ENCODE assay signal across 8 cellular contexts in genomic region chr19:55253842-55254624, GRCh38. TPM values are rescaled to one million over a fixed set of nuclear protein-coding genes. Genes with fewer than 3 reads are reported as not detected.
A peak's percentile ranks its signal among the peaks of the same experiment; 100 is the strongest.
DNase-seq lines count a peak whose midpoint lies in the region; ATAC-seq and TF ChIP-seq lines count a peak whose summit lies in the region.

No MANE protein-coding gene starts in this region.

- TF ChIP-seq CTCF in PC-3 (conservative IDR thresholded peaks at IDR 0.05; ENCODE audit: low read depth, low read length) = no peak

- H3K9me3 ChIP-seq in PC-3 (ENCODE audit: low read length) = no peaks in the 10 kb centered on the region
- no peaks in the 10 kb centered on the region for H3K9me3 ChIP-seq in muscle layer of duodenum (ENCODE audit: control insufficient read depth in 1 of 2, low read length in 2 of 2)

- peak; percentile 36 for ATAC-seq in HG02852 (IDR thresholded peaks at IDR 0.05; ENCODE audit: unreplicated experiment)
- ATAC-seq in PC-3 = no peak
- no peak for ATAC-seq in GM18517 (IDR thresholded peaks at IDR 0.05; ENCODE audit: unreplicated experiment)

- peak; percentile 25 for TF ChIP-seq POLR2A in GM15510 (IDR thresholded peaks at IDR 0.05; ENCODE audit: borderline replicate concordance, extremely low read depth, insufficient read length)

- intact Hi-C loops in PC-3 (cut with micrococcal nuclease) = no loop called here

- H3K36me3 ChIP-seq in PC-3 (ENCODE audit: low read depth, low read length) (peaks cover 6% of the 10 kb centered on the region; the same call in 1 of the 2 replicates), muscle layer of duodenum (ENCODE audit: control insufficient read depth in 1 of 2, insufficient read depth in 2 of 2, low read length in 2 of 2) (no peaks in the 10 kb centered on the region)

- peaks cover 64% of the 10 kb centered on the region for H4K20me1 ChIP-seq in PC-3 (ENCODE audit: low read length)

- H3K79me2 ChIP-seq in PC-3 (ENCODE audit: low read length) = peaks cover 97% of the 10 kb centered on the region

- peaks cover 59% of the 10 kb centered on the region for H3K4me1 ChIP-seq in PC-3 (ENCODE audit: insufficient read depth, low read length)
- peaks cover 16 to 46% of the 10 kb centered on the region in 2 donors for H3K4me1 ChIP-seq in muscle layer of duodenum (ENCODE audit: control insufficient read depth in 1 of 2, insufficient read depth in 2 of 2, low read length in 2 of 2)

- H3K9ac ChIP-seq in PC-3 (ENCODE audit: low read length) = no peak overlapping the region

- H3K4me2 ChIP-seq in PC-3 (ENCODE audit: low read length) = peak overlapping the region; percentile 92

- DNase-seq in PC-3 = no peak
- peak; percentile 49 for DNase-seq in activated gamma-delta T cell treated with anti-CD3 and anti-CD28 coated beads, Interleukin-2, amount 50 U/mL, for 16 hours (ENCODE audit: low read depth)
- DNase-seq in HPDE6-E6E7 (ENCODE audit: extremely low spot score) = no peak
- no peak for DNase-seq in NCI-H187 treated with DMSO at 0.1 percent for 48 hours (lab: John Stamatoyannopoulos, UW)

- H3K4me3 ChIP-seq in PC-3 (ENCODE audit: low read length) = no peak overlapping the region
- peak overlapping the region; percentile 30 to 47 for H3K4me3 ChIP-seq in muscle layer of duodenum (ENCODE audit: low read depth in 1 of 2, low read length in 2 of 2)

- POLR2A ChIA-PET in PC-3 (lab: Charles Lee; ENCODE audit: unreplicated experiment) = interaction anchor here (0.6 kb wide), 1 partner anchor 107 kb away, joined by 3 read pairs; no protein-coding TSS in a partner anchor

- H3K27me3 ChIP-seq in PC-3 (ENCODE audit: low read length) = no peaks in the 10 kb centered on the region
- no peaks in the 10 kb centered on the region for H3K27me3 ChIP-seq in muscle layer of duodenum (ENCODE audit: low read depth, low read length)

- CTCF ChIA-PET in PC-3 (lab: Charles Lee) = no interaction called here

- 0 out of 2 replicates have a peak overlapping the region, but pooled peaks have one; percentile 95 for H3K27ac ChIP-seq in PC-3 (ENCODE audit: low read length)
- peak overlapping the region; percentile 62 for H3K27ac ChIP-seq in muscle layer of duodenum (ENCODE audit: low read length)

- no peaks in the 10 kb centered on the region for H3K9me2 ChIP-seq in PC-3 (replicated peaks; ENCODE audit: low read length)

- H3F3A ChIP-seq in PC-3 (ENCODE audit: low read length, unreplicated experiment) = peaks cover 8% of the 10 kb centered on the region

- H2AFZ ChIP-seq in PC-3 (ENCODE audit: low read length) = no peak overlapping the region

- no TSS peak for BruUV-seq in PC-3 (replicated peaks; lab: Mats Ljungman, UMichigan)

RNA-seq across cellular contexts. Expression of gene PPP6R1, which starts 4.8 kb away (rescaled TPM):
- total RNA-seq in PC-3 (2014; rRNA removed) = 159 and 221 TPM in 2 replicates

RNA-seq across cellular contexts. Expression of gene TMEM86B, which starts 25.5 kb away (rescaled TPM):
- total RNA-seq in PC-3 (2014; rRNA removed) = 11.1 and 11.8 TPM in 2 replicates

RNA-seq across cellular contexts. Expression of gene HSPBP1, which starts 25.9 kb away (rescaled TPM):
- 122 and 148 TPM in 2 replicates for total RNA-seq in PC-3 (2014; rRNA removed)

RNA-seq across cellular contexts. Expression of gene BRSK1, which starts 29.8 kb away (rescaled TPM):
- 5.1 and 8.7 TPM in 2 replicates for total RNA-seq in PC-3 (2014; rRNA removed)

RNA-seq across cellular contexts. Expression of gene PTPRH, which starts 44.7 kb away (rescaled TPM):
- total RNA-seq in PC-3 (2014; rRNA removed) = 8.1 and 10.9 TPM in 2 replicates
